ENCODE assay signal across 9 cellular contexts in genomic region chr17:77644981-77645380, GRCh38.
DNase-seq lines count a peak whose midpoint lies in the region; ATAC-seq and TF ChIP-seq lines count a peak whose summit lies in the region.
"Had no signal": no experiment of that assay in that cellular context is flagged by ENCODE, and none has a peak within 500 bp of the region (broad histone marks: within the 10 kb centered on the region; RNA-seq: fewer than 3 reads in every experiment).

No MANE protein-coding gene starts in this region.

- in situ Hi-C loops in GM23248 (cut with MboI) = no loop called here

- H2AFZ ChIP-seq in PC-3 (ENCODE audit: low read length) (0 out of 2 replicates have a peak overlapping the region, but pooled peaks have one; percentile 4), neural cell (ENCODE audit: low read depth, low read length) (no peak overlapping the region), GM23248 (no peak overlapping the region)

- no peaks in the 10 kb centered on the region for H3F3A ChIP-seq in PC-3 (ENCODE audit: low read length, unreplicated experiment)
- no peaks in the 10 kb centered on the region for H3F3A ChIP-seq in neural cell (ENCODE audit: insufficient read depth, low read length, poor library complexity, severe bottlenecking)
- no peaks in the 10 kb centered on the region for H3F3A ChIP-seq in GM23248 (ENCODE audit: insufficient read depth)

- BruUV-seq in PC-3 (replicated peaks; lab: Mats Ljungman, UMichigan) = no TSS peak

- DNase-seq in PC-3 (no peak), CD1c-positive myeloid dendritic cell (ENCODE audit: extremely low spot score) (no peak), GM23248 (no peak), Ammon's horn (ENCODE audit: low spot score) (no peak)
- peak; percentile 23 for DNase-seq in activated T-helper 9 cell treated with anti-CD3 and anti-CD28 coated beads, Interleukin-2, amount 50 U/mL, for 16 hours (ENCODE audit: low read depth)
- DNase-seq: NCI-H526 had no signal

- H3K27ac ChIP-seq in BLaER1 treated with 17β-estradiol and CSF1 and Interleukin-3, amounts not matched to agents 10 nM and 100 nM = peak overlapping the region in 8 of 11 experiments; percentile 65 to 86 (median 80); a peak in 15 of 22 replicates
- H3K27ac ChIP-seq in PC-3 (ENCODE audit: low read length) = no peak overlapping the region
- H3K27ac ChIP-seq in neural cell (ENCODE audit: low read length) = peak overlapping the region; percentile 62
- H3K27ac ChIP-seq in GM23248 = no peak overlapping the region

- no peaks in the 10 kb centered on the region for H3K36me3 ChIP-seq in BLaER1 treated with 17β-estradiol and CSF1 and Interleukin-3, amounts not matched to agents 10 nM and 100 nM
- H3K36me3 ChIP-seq in PC-3 (ENCODE audit: low read depth, low read length) (no peaks in the 10 kb centered on the region), neural cell (ENCODE audit: insufficient read depth, low read length) (no peaks in the 10 kb centered on the region), GM23248 (ENCODE audit: low read depth) (no peaks in the 10 kb centered on the region)

- peak; percentile 42 for TF ChIP-seq CTCF in PC-3 (conservative IDR thresholded peaks at IDR 0.05; ENCODE audit: low read depth, low read length)
- TF ChIP-seq CTCF in neural cell (IDR thresholded peaks at IDR 0.05; ENCODE audit: poor library complexity, severe bottlenecking) = peak; percentile 61

- H3K4me1 ChIP-seq in BLaER1 treated with 17β-estradiol and CSF1 and Interleukin-3, amounts not matched to agents 10 nM and 100 nM = peaks cover 16 to 39% (median 31%) of the 10 kb centered on the region in 10 experiments
- H3K4me1 ChIP-seq in PC-3 (ENCODE audit: insufficient read depth, low read length) (peaks cover 18% of the 10 kb centered on the region), GM23248 (ENCODE audit: insufficient read depth) (no peaks in the 10 kb centered on the region)

- TF ChIP-seq RAD21 in neural cell (conservative IDR thresholded peaks at IDR 0.05) = peak; percentile 61

- no peaks in the 10 kb centered on the region for H3K9me2 ChIP-seq in PC-3 (replicated peaks; ENCODE audit: low read length)
- H3K9me2 ChIP-seq in neural cell (ENCODE audit: insufficient read depth, low read length) = no peaks in the 10 kb centered on the region
- no peaks in the 10 kb centered on the region for H3K9me2 ChIP-seq in GM23248 (ENCODE audit: insufficient read depth)

- TF ChIP-seq EP300 in neural cell (conservative IDR thresholded peaks at IDR 0.05; ENCODE audit: poor library complexity, severe bottlenecking) = no peak

- intact Hi-C loops in PC-3 (cut with micrococcal nuclease) = no loop called here

- CTCF ChIA-PET in PC-3 (lab: Charles Lee) = no interaction called here

- 40 to 41% methylated on average over 10 of the region's 10 CpGs for WGBS in GM23248 (ENCODE audit: low coverage in 1 of 2, low lambda C conversion rate in 2 of 2, missing lambda C conversion rate in 2 of 2), 2 experiments

- ATAC-seq in PC-3 = 0 out of 2 replicates have a peak, but pooled peaks have one; percentile 7
- no peak for ATAC-seq in GM21515 (IDR thresholded peaks at IDR 0.05; ENCODE audit: unreplicated experiment)

- no peaks in the 10 kb centered on the region for H3K27me3 ChIP-seq in BLaER1 treated with 17β-estradiol and CSF1 and Interleukin-3, amounts not matched to agents 10 nM and 100 nM
- H3K27me3 ChIP-seq in PC-3 (ENCODE audit: low read length) = peaks cover 59% of the 10 kb centered on the region
- no peaks in the 10 kb centered on the region for H3K27me3 ChIP-seq in neural cell (ENCODE audit: insufficient read depth, low read depth, low read length)
- H3K27me3 ChIP-seq in GM23248 (replicated peaks; ENCODE audit: insufficient read depth) = peaks cover 42% of the 10 kb centered on the region

- H3K79me2 ChIP-seq in PC-3 (ENCODE audit: low read length) (no peaks in the 10 kb centered on the region), neural cell (replicated peaks; ENCODE audit: insufficient read depth, low read length) (no peaks in the 10 kb centered on the region), GM23248 (ENCODE audit: insufficient read depth) (no peaks in the 10 kb centered on the region)

- no peaks in the 10 kb centered on the region; a peak in 1 of 22 replicates for H4K20me1 ChIP-seq in BLaER1 treated with 17β-estradiol and CSF1 and Interleukin-3, amounts not matched to agents 10 nM and 100 nM
- H4K20me1 ChIP-seq in PC-3 (ENCODE audit: low read length) (no peaks in the 10 kb centered on the region), neural cell (ENCODE audit: insufficient read depth) (no peaks in the 10 kb centered on the region), GM23248 (ENCODE audit: insufficient read depth) (no peaks in the 10 kb centered on the region)

- H3K9ac ChIP-seq in BLaER1 treated with 17β-estradiol and CSF1 and Interleukin-3, amounts not matched to agents 10 nM and 100 nM = peak overlapping the region in 9 of 11 experiments; percentile 58 to 71 (median 64); a peak in 13 of 22 replicates
- H3K9ac ChIP-seq in PC-3 (ENCODE audit: low read length) = no peak overlapping the region
- peak overlapping the region; percentile 7 for H3K9ac ChIP-seq in neural cell (ENCODE audit: low read length)
- H3K9ac ChIP-seq in GM23248 = no peak overlapping the region

- peak overlapping the region; percentile 79 to 92 (median 88) for H3K4me2 ChIP-seq in BLaER1 treated with 17β-estradiol and CSF1 and Interleukin-3, amounts not matched to agents 10 nM and 100 nM
- H3K4me2 ChIP-seq in PC-3 (ENCODE audit: low read length) (peak overlapping the region; percentile 40), neural cell (ENCODE audit: low read length) (no peak overlapping the region), GM23248 (ENCODE audit: unreplicated experiment) (no peak overlapping the region)

- POLR2A ChIA-PET in PC-3 (lab: Charles Lee; ENCODE audit: unreplicated experiment) = no interaction called here

- H3K9me3 ChIP-seq in BLaER1 treated with 17β-estradiol and CSF1 and Interleukin-3, amounts not matched to agents 10 nM and 100 nM (replicated peaks in 1 of 11) = peaks cover 0 to 20% (median 16%) of the 10 kb centered on the region in 11 experiments; a peak in 18 of 22 replicates
- H3K9me3 ChIP-seq in PC-3 (ENCODE audit: low read length) (no peaks in the 10 kb centered on the region), neural cell (ENCODE audit: low read length) (peaks cover 4% of the 10 kb centered on the region), GM23248 (ENCODE audit: low read depth) (no peaks in the 10 kb centered on the region)

- peak overlapping the region in 3 of 10 experiments; percentile 38 to 61 (median 44); a peak in 4 of 20 replicates for H3K4me3 ChIP-seq in BLaER1 treated with 17β-estradiol and CSF1 and Interleukin-3, amounts not matched to agents 10 nM and 100 nM
- no peak overlapping the region for H3K4me3 ChIP-seq in PC-3 (ENCODE audit: low read length)
- peak overlapping the region; percentile 2 for H3K4me3 ChIP-seq in neural cell (ENCODE audit: low read length)
- no peak overlapping the region for H3K4me3 ChIP-seq in GM23248

TF ChIP-seq in neural cell, 6 proteins besides CTCF, POLR2A, EP300 and RAD21:
- TF ChIP-seq SMC3 (conservative IDR thresholded peaks at IDR 0.05; ENCODE audit: poor library complexity) (peak; percentile 60), MXI1 (conservative IDR thresholded peaks at IDR 0.05; ENCODE audit: poor library complexity, severe bottlenecking) (no peak)

Comparison
In these comparisons a context has a peak if more than half of its experiments do, and no peak if none do; other contexts are left out.
1. H3K27ac ChIP-seq: peak in BLaER1 treated with 17β-estradiol and CSF1 and Interleukin-3, amounts not matched to agents 10 nM and 100 nM (8 of 11) and neural cell (single experiment); none in PC-3 (single experiment) and GM23248 (single experiment).
2. H3K4me2 ChIP-seq: peak in BLaER1 treated with 17β-estradiol and CSF1 and Interleukin-3, amounts not matched to agents 10 nM and 100 nM (11 of 11) and PC-3 (single experiment); none in neural cell (single experiment) and GM23248 (single experiment).
3. H3K9ac ChIP-seq: peak in BLaER1 treated with 17β-estradiol and CSF1 and Interleukin-3, amounts not matched to agents 10 nM and 100 nM (9 of 11) and neural cell (single experiment); none in PC-3 (single experiment) and GM23248 (single experiment).